1 cellular context compared by ENCODE assay signal in the genomic region with DNA sequence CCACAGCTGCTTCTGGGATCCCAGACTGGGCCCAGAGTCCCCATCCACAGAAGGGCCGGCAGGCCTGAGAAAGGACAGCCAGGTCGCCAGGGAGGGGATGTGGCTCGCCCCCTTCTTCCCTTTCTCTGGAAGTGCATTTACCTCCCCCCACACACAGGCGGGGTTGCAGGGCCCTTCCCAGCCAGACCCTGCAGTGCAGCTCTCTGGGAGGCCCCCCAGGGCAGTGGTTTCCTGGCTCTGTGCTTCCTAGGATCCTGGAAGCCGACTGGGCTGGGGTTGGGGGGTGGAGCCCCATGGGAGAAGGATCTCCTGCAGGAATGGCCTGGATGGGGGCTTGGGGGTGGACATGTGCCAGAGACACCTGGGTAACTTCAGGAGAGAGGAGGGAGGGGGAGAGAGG.
TF ChIP-seq lines count a peak whose summit lies in the region.

No MANE protein-coding gene starts in this region.

TF ChIP-seq in IMR-90, 13 proteins besides CTCF, POLR2A, EP300 and RAD21:
- no peak for TF ChIP-seq MAFK (IDR thresholded peaks at IDR 0.05; ENCODE audit: low read depth, low read length)
- no peak for TF ChIP-seq CEBPB (IDR thresholded peaks at IDR 0.05; ENCODE audit: low read depth, low read length)
- no peak for TF ChIP-seq MXI1 (IDR thresholded peaks at IDR 0.05; ENCODE audit: borderline replicate concordance, low read depth, low read length)
- TF ChIP-seq, protein P1, sequence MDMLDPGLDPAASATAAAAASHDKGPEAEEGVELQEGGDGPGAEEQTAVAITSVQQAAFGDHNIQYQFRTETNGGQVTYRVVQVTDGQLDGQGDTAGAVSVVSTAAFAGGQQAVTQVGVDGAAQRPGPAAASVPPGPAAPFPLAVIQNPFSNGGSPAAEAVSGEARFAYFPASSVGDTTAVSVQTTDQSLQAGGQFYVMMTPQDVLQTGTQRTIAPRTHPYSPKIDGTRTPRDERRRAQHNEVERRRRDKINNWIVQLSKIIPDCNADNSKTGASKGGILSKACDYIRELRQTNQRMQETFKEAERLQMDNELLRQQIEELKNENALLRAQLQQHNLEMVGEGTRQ (IDR thresholded peaks at IDR 0.05; ENCODE audit: low read depth, low read length) = no peak
- TF ChIP-seq, protein P2, sequence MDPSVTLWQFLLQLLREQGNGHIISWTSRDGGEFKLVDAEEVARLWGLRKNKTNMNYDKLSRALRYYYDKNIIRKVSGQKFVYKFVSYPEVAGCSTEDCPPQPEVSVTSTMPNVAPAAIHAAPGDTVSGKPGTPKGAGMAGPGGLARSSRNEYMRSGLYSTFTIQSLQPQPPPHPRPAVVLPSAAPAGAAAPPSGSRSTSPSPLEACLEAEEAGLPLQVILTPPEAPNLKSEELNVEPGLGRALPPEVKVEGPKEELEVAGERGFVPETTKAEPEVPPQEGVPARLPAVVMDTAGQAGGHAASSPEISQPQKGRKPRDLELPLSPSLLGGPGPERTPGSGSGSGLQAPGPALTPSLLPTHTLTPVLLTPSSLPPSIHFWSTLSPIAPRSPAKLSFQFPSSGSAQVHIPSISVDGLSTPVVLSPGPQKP (IDR thresholded peaks at IDR 0.05; ENCODE audit: borderline replicate concordance, low read depth, low read length) = no peak
- TF ChIP-seq SMC3 (IDR thresholded peaks at IDR 0.05; ENCODE audit: low read depth, low read length) = no peak
- TF ChIP-seq FOS (IDR thresholded peaks at IDR 0.05; ENCODE audit: low read depth, low read length) = no peak
- TF ChIP-seq RFX5 (IDR thresholded peaks at IDR 0.05; ENCODE audit: low read depth, low read length) = no peak
- TF ChIP-seq BHLHE40 (IDR thresholded peaks at IDR 0.05; ENCODE audit: low read depth, low read length) = no peak
- TF ChIP-seq RCOR1 (IDR thresholded peaks at IDR 0.05; ENCODE audit: insufficient replicate concordance, low read length) = no peak
- TF ChIP-seq MAZ (IDR thresholded peaks at IDR 0.05; ENCODE audit: borderline replicate concordance, low read depth, low read length) = no peak
- TF ChIP-seq NFE2L2 (IDR thresholded peaks at IDR 0.05; ENCODE audit: low read depth, low read length) = no peak
- TF ChIP-seq CHD1 (IDR thresholded peaks at IDR 0.05; ENCODE audit: low read depth, low read length) = no peak
